Comparison of ENCODE assay signal across 9 cellular contexts in genomic region chr11:76771446-76772099, GRCh38. TPM values are rescaled to one million over a fixed set of nuclear protein-coding genes. Genes with fewer than 3 reads are reported as not detected.
DNase-seq lines count a peak whose midpoint lies in the region; ATAC-seq and TF ChIP-seq lines count a peak whose summit lies in the region.
"Had no signal": no experiment of that assay in that cellular context is flagged by ENCODE, and none has a peak within 500 bp of the region (broad histone marks: within the 10 kb centered on the region; RNA-seq: fewer than 3 reads in every experiment).

No MANE protein-coding gene starts in this region.

- peaks cover 5% of the 10 kb centered on the region in 2 donors for H3K9me3 ChIP-seq in breast epithelium

- ATAC-seq in activated naive CD8-positive, alpha-beta T cell treated with anti-CD3 and anti-CD28 coated beads, Interleukin-2, amount 10 ng/mL, durations not matched to agents 7 days and 5 days (ENCODE audit: low read depth): no peak
- no peak for ATAC-seq in activated naive CD8-positive, alpha-beta T cell treated with anti-CD3 and anti-CD28 coated beads, Interleukin-2, amount 50 U/mL, for 24 hours
- no peak for ATAC-seq in HG03354 (IDR thresholded peaks at IDR 0.05; ENCODE audit: poor library complexity, severe bottlenecking, unreplicated experiment)

- intact Hi-C loops in breast epithelium (cut with DNase I; ENCODE audit: low total_unique reads): no loop called here

- peak overlapping the region; percentile 85 to 94 for H3K27ac ChIP-seq in breast epithelium

- H3K4me1 Mint-ChIP-seq in activated naive CD8-positive, alpha-beta T cell treated with anti-CD3 and anti-CD28 coated beads, Interleukin-2, amount 10 ng/mL, durations not matched to agents 7 days and 5 days: peaks cover 48% of the 10 kb centered on the region
- H3K4me1 Mint-ChIP-seq in activated naive CD8-positive, alpha-beta T cell treated with anti-CD3 and anti-CD28 coated beads, Interleukin-2, amount 50 U/mL, for 24 hours: peaks cover 20% of the 10 kb centered on the region
- H3K4me1 Mint-ChIP-seq in nephron progenitor cell (peaks cover 80% of the 10 kb centered on the region), type B pancreatic cell (ENCODE audit: unreplicated experiment) (peaks cover 49% of the 10 kb centered on the region)

- no peaks in the 10 kb centered on the region for H3K36me3 ChIP-seq in breast epithelium

- H3K27ac Mint-ChIP-seq in activated naive CD8-positive, alpha-beta T cell treated with anti-CD3 and anti-CD28 coated beads, Interleukin-2, amount 10 ng/mL, durations not matched to agents 7 days and 5 days: peak overlapping the region; percentile 22
- no peak overlapping the region for H3K27ac Mint-ChIP-seq in activated naive CD8-positive, alpha-beta T cell treated with anti-CD3 and anti-CD28 coated beads, Interleukin-2, amount 50 U/mL, for 24 hours
- H3K27ac Mint-ChIP-seq in nephron progenitor cell: peak overlapping the region; percentile 86
- H3K27ac Mint-ChIP-seq in type B pancreatic cell: peak overlapping the region; percentile 89

- TF ChIP-seq CTCF in breast epithelium (IDR thresholded peaks at IDR 0.05) (no peak), nephron progenitor cell (IDR thresholded peaks at IDR 0.05) (no peak), type B pancreatic cell (conservative IDR thresholded peaks at IDR 0.05) (no peak)

- H3K27me3 ChIP-seq in breast epithelium: no peaks in the 10 kb centered on the region

- H3K36me3 Mint-ChIP-seq in activated naive CD8-positive, alpha-beta T cell treated with anti-CD3 and anti-CD28 coated beads, Interleukin-2, amount 10 ng/mL, durations not matched to agents 7 days and 5 days: peaks cover 2% of the 10 kb centered on the region
- peaks cover 2% of the 10 kb centered on the region for H3K36me3 Mint-ChIP-seq in activated naive CD8-positive, alpha-beta T cell treated with anti-CD3 and anti-CD28 coated beads, Interleukin-2, amount 50 U/mL, for 24 hours (ENCODE audit: low read depth)
- H3K36me3 Mint-ChIP-seq in nephron progenitor cell (ENCODE audit: low read depth) (peaks cover 17% of the 10 kb centered on the region), type B pancreatic cell (no peaks in the 10 kb centered on the region)

- H3K4me3 Mint-ChIP-seq in activated naive CD8-positive, alpha-beta T cell treated with anti-CD3 and anti-CD28 coated beads, Interleukin-2, amount 10 ng/mL, durations not matched to agents 7 days and 5 days: peak overlapping the region; percentile 17
- no peak overlapping the region for H3K4me3 Mint-ChIP-seq in activated naive CD8-positive, alpha-beta T cell treated with anti-CD3 and anti-CD28 coated beads, Interleukin-2, amount 50 U/mL, for 24 hours
- H3K4me3 Mint-ChIP-seq in nephron progenitor cell (peak overlapping the region; percentile 14), type B pancreatic cell (no peak overlapping the region)

- TF ChIP-seq POLR2A in breast epithelium (IDR thresholded peaks at IDR 0.05): no peak

- H3K4me3 ChIP-seq in breast epithelium: no peak overlapping the region

- POLR2A ChIA-PET in activated naive CD8-positive, alpha-beta T cell treated with anti-CD3 and anti-CD28 coated beads, Interleukin-2, amount 10 ng/mL, durations not matched to agents 7 days and 5 days (lab: Charles Lee): interaction anchor here (1.0 kb wide), 1 partner anchor 10 kb away, joined by 3 read pairs; no protein-coding TSS in a partner anchor

- peaks cover 2% of the 10 kb centered on the region for H3K9me3 Mint-ChIP-seq in activated naive CD8-positive, alpha-beta T cell treated with anti-CD3 and anti-CD28 coated beads, Interleukin-2, amount 10 ng/mL, durations not matched to agents 7 days and 5 days
- peaks cover 8% of the 10 kb centered on the region for H3K9me3 Mint-ChIP-seq in activated naive CD8-positive, alpha-beta T cell treated with anti-CD3 and anti-CD28 coated beads, Interleukin-2, amount 50 U/mL, for 24 hours
- H3K9me3 Mint-ChIP-seq in nephron progenitor cell (peaks cover 21% of the 10 kb centered on the region), type B pancreatic cell (peaks cover 4% of the 10 kb centered on the region)

- DNase-seq in activated naive CD8-positive, alpha-beta T cell treated with anti-CD3 and anti-CD28 coated beads, Interleukin-2, amount 10 ng/mL, durations not matched to agents 7 days and 5 days: no peak
- no peak for DNase-seq in activated naive CD8-positive, alpha-beta T cell treated with anti-CD3 and anti-CD28 coated beads, Interleukin-2, amount 50 U/mL, for 24 hours
- DNase-seq in breast epithelium (ENCODE audit: low spot score in 2 of 2) (no peak), nephron progenitor cell (no peak), type B pancreatic cell (ENCODE audit: extremely low spot score, unreplicated experiment) (no peak), activated gamma-delta T cell treated with Interleukin-2 at 50 U/mL for 16 hours (no peak), NCI-H748 treated with DMSO at 0.1 percent for 48 hours (lab: John Stamatoyannopoulos, UW) (no peak)
- DNase-seq: NCI-H187 treated with DMSO at 0.1 percent for 48 hours had no signal

- H3K27me3 Mint-ChIP-seq in activated naive CD8-positive, alpha-beta T cell treated with anti-CD3 and anti-CD28 coated beads, Interleukin-2, amount 10 ng/mL, durations not matched to agents 7 days and 5 days: peaks cover 3% of the 10 kb centered on the region
- peaks cover 6% of the 10 kb centered on the region for H3K27me3 Mint-ChIP-seq in activated naive CD8-positive, alpha-beta T cell treated with anti-CD3 and anti-CD28 coated beads, Interleukin-2, amount 50 U/mL, for 24 hours
- H3K27me3 Mint-ChIP-seq in nephron progenitor cell (ENCODE audit: low read depth, poor library complexity): peaks cover 19% of the 10 kb centered on the region
- no peaks in the 10 kb centered on the region for H3K27me3 Mint-ChIP-seq in type B pancreatic cell

- H3K4me1 ChIP-seq in breast epithelium: peaks cover 42 to 53% of the 10 kb centered on the region in 2 donors

RNA-seq across cellular contexts. Expression of gene TSKU, which starts 11.6 kb away (rescaled TPM):
- 1 to 10 TPM; 2.4 to 2.8 TPM for total RNA-seq in activated naive CD8-positive, alpha-beta T cell treated with anti-CD3 and anti-CD28 coated beads, Interleukin-2, amount 10 ng/mL, durations not matched to agents 7 days and 5 days
- total RNA-seq in breast epithelium: 100 to 1,000 TPM in 1 of 3 donors, 10 to 100 TPM in 2; 51.1 to 360 (median 65.1) TPM
- total RNA-seq in type B pancreatic cell (ENCODE audit: low replicate concordance): 32.8 and 36.7 TPM in 2 replicates

Comparison
In these comparisons a context has a peak if more than half of its experiments do, and no peak if none do; other contexts are left out.
1. H3K4me3 Mint-ChIP-seq: peak in activated naive CD8-positive, alpha-beta T cell treated with anti-CD3 and anti-CD28 coated beads, Interleukin-2, amount 10 ng/mL, durations not matched to agents 7 days and 5 days (single experiment) and nephron progenitor cell (single experiment); none in activated naive CD8-positive, alpha-beta T cell treated with anti-CD3 and anti-CD28 coated beads, Interleukin-2, amount 50 U/mL, for 24 hours (single experiment) and type B pancreatic cell (single experiment).